In genomic region chr9:136792321-136793062, GRCh38 we compare ENCODE assay signal across 8 cellular contexts. TPM values are rescaled to one million over a fixed set of nuclear protein-coding genes. Genes with fewer than 3 reads are reported as not detected.
DNase-seq lines count a peak whose midpoint lies in the region; ATAC-seq and TF ChIP-seq lines count a peak whose summit lies in the region.

No MANE protein-coding gene starts in this region.

- WGBS in HUES64 = 93% methylated on average over 15 of the region's 15 CpGs
- 54 to 60% methylated on average over 13 to 14 of the region's 15 CpGs for WGBS in body of pancreas, 2 donors

- H3K9me3 ChIP-seq in A673 (ENCODE audit: low read depth, low read length, poor library complexity, severe bottlenecking) (no peaks in the 10 kb centered on the region), HUES64 (ENCODE audit: insufficient read depth, low read depth, low read length) (no peaks in the 10 kb centered on the region), body of pancreas (no peaks in the 10 kb centered on the region), muscle layer of colon (ENCODE audit: low read length) (no peaks in the 10 kb centered on the region)

- intact Hi-C loops in A673 (cut with micrococcal nuclease; ENCODE audit: unreplicated experiment) = loop anchor here (5.0 kb wide), 1 partner anchor 430 kb away; the partner anchor contains the start of gene RNF208
- intact Hi-C loops in body of pancreas (cut with DNase I) = no loop called here

- TF ChIP-seq CTCF in A673 (conservative IDR thresholded peaks at IDR 0.05; ENCODE audit: low read depth, low read length) = no peak
- no peak for TF ChIP-seq CTCF in body of pancreas (IDR thresholded peaks at IDR 0.05)

- no peak for TF ChIP-seq POLR2A in body of pancreas (IDR thresholded peaks at IDR 0.05)

- H3K27me3 ChIP-seq in A673 (replicated peaks; ENCODE audit: insufficient read depth, low read depth, low read length, poor library complexity) (no peaks in the 10 kb centered on the region), HUES64 (ENCODE audit: insufficient read depth, low read length) (no peaks in the 10 kb centered on the region; the same call in 1 of the 2 replicates), body of pancreas (no peaks in the 10 kb centered on the region), muscle layer of colon (ENCODE audit: control insufficient read depth in 1 of 2, insufficient read depth in 2 of 2, low read length in 2 of 2) (peaks cover 0 to 13% of the 10 kb centered on the region in 2 donors)

- H3K4me1 ChIP-seq in A673 (ENCODE audit: insufficient read depth, low read length, poor library complexity, severe bottlenecking) = peaks cover 16% of the 10 kb centered on the region
- peaks cover 16% of the 10 kb centered on the region for H3K4me1 ChIP-seq in HUES64 (ENCODE audit: insufficient read depth, low read length)
- H3K4me1 ChIP-seq in body of pancreas = peaks cover 71% of the 10 kb centered on the region
- peaks cover 18% of the 10 kb centered on the region for H3K4me1 ChIP-seq in muscle layer of colon (ENCODE audit: insufficient read depth, low read length)

- no TSS peak for BruUV-seq in A673 (replicated peaks; lab: Mats Ljungman, UMichigan)

- H3K27ac ChIP-seq in A673 (ENCODE audit: low read depth, low read length, poor library complexity, severe bottlenecking) (no peak overlapping the region), HUES64 (ENCODE audit: low read depth, low read length) (no peak overlapping the region), body of pancreas (peak overlapping the region; percentile 89 to 99 (median 96)), muscle layer of colon (ENCODE audit: low read depth, low read length) (no peak overlapping the region)

- DNase-seq in A673 (ENCODE audit: low spot score) = no peak
- peak in 2 of 4 donors; percentile 13 to 45 for DNase-seq in body of pancreas
- no peak for DNase-seq in SKM-1 treated with dmso at 0.1 percent for 144 hours (lab: John Stamatoyannopoulos, UW; ENCODE audit: unreplicated experiment)
- no peak for DNase-seq in putamen (ENCODE audit: low spot score)
- DNase-seq in cerebellar cortex (ENCODE audit: low spot score) = no peak
- no peak for DNase-seq in kidney glomerular epithelial cell (lab: John Stamatoyannopoulos, UW)

- POLR2A ChIA-PET in A673 (lab: Charles Lee; ENCODE audit: low non-redundant PET) = no interaction called here

- no peak overlapping the region for H3K9ac ChIP-seq in HUES64 (ENCODE audit: low read depth, low read length)
- H3K9ac ChIP-seq in muscle layer of colon (ENCODE audit: low read length) = no peak overlapping the region

- CTCF ChIA-PET in A673 (lab: Charles Lee) = interaction anchor here (0.6 kb wide), 1 partner anchor 51 kb away, joined by 3 read pairs; no protein-coding TSS in a partner anchor

- ATAC-seq in body of pancreas = no peak

- H3K36me3 ChIP-seq in A673 (ENCODE audit: insufficient read depth, low read length, poor library complexity, severe bottlenecking) (no peaks in the 10 kb centered on the region), HUES64 (ENCODE audit: insufficient read depth, low read length) (peaks cover 4% of the 10 kb centered on the region; the same call in 1 of the 2 replicates), body of pancreas (replicated peaks in 1 of 2; ENCODE audit: insufficient read depth in 1 of 2, low read depth in 2 of 2) (no peaks in the 10 kb centered on the region), muscle layer of colon (ENCODE audit: insufficient read depth, low read length) (peaks cover 6% of the 10 kb centered on the region)

- H3K4me3 ChIP-seq in A673 (ENCODE audit: low read depth, low read length, poor library complexity, severe bottlenecking) (peak overlapping the region; percentile 96), HUES64 (ENCODE audit: low read length) (peak overlapping the region; percentile 81), body of pancreas (no peak overlapping the region), muscle layer of colon (ENCODE audit: low read depth in 1 of 2, low read length in 2 of 2) (peak overlapping the region; percentile 9 to 70)

RNA-seq across cellular contexts. Expression of gene TMEM141, which starts 1.3 kb away (rescaled TPM):
- total RNA-seq in A673 (2021) = 32.7 and 39.5 TPM in 2 replicates
- 34.7 TPM for polyA plus RNA-seq in HUES64 (2013, experiment 1 of 2)
- 37.5 TPM for polyA plus RNA-seq in HUES64 (2013, experiment 2 of 2)
- 10 to 100 TPM; 45.1 to 52.1 TPM for total RNA-seq in body of pancreas

RNA-seq across cellular contexts. Expression of gene CCDC183, which starts 3.6 kb away (rescaled TPM):
- total RNA-seq in A673 (2021) (0.46 TPM in 1 of 2 replicates, not detected in the other), body of pancreas (10 to 100 TPM in 1 of 2 donors, 1 to 10 TPM in 1; 3.3 to 14.5 TPM)
- not detected for polyA plus RNA-seq in HUES64 (2013, experiment 1 of 2)
- polyA plus RNA-seq in HUES64 (2013, experiment 2 of 2) = 0.95 TPM

RNA-seq across cellular contexts. Expression of gene RABL6, which starts 15.3 kb away (rescaled TPM):
- 208 and 210 TPM in 2 replicates for total RNA-seq in A673 (2021)
- 108 TPM for polyA plus RNA-seq in HUES64 (2013, experiment 1 of 2)
- 108 TPM for polyA plus RNA-seq in HUES64 (2013, experiment 2 of 2)
- 10 to 100 TPM; 69.8 to 72.8 TPM for total RNA-seq in body of pancreas

RNA-seq across cellular contexts. Expression of gene LCN15, which starts 28.2 kb away (rescaled TPM):
- not detected in 2 replicates for total RNA-seq in A673 (2021)
- polyA plus RNA-seq in HUES64 (2013, experiment 1 of 2) = 0.35 TPM
- 1.0 TPM for polyA plus RNA-seq in HUES64 (2013, experiment 2 of 2)
- not detected for total RNA-seq in body of pancreas

RNA-seq across cellular contexts. Expression of gene LCN8, which starts 34.4 kb away (rescaled TPM):
- total RNA-seq in A673 (2021) (not detected in 2 replicates), body of pancreas (not detected)
- not detected for polyA plus RNA-seq in HUES64 (2013, experiment 1 of 2)
- polyA plus RNA-seq in HUES64 (2013, experiment 2 of 2) = not detected

Comparison
In these comparisons a context has a peak if more than half of its experiments do, and no peak if none do; other contexts are left out.
1. H3K27ac ChIP-seq: peak in body of pancreas (4 of 4); none in A673 (single experiment), HUES64 (single experiment) and muscle layer of colon (single experiment).
2. H3K4me3 ChIP-seq: peak in A673 (single experiment), HUES64 (single experiment) and muscle layer of colon (2 of 2); none in body of pancreas (0 of 2).